In the genomic region with DNA sequence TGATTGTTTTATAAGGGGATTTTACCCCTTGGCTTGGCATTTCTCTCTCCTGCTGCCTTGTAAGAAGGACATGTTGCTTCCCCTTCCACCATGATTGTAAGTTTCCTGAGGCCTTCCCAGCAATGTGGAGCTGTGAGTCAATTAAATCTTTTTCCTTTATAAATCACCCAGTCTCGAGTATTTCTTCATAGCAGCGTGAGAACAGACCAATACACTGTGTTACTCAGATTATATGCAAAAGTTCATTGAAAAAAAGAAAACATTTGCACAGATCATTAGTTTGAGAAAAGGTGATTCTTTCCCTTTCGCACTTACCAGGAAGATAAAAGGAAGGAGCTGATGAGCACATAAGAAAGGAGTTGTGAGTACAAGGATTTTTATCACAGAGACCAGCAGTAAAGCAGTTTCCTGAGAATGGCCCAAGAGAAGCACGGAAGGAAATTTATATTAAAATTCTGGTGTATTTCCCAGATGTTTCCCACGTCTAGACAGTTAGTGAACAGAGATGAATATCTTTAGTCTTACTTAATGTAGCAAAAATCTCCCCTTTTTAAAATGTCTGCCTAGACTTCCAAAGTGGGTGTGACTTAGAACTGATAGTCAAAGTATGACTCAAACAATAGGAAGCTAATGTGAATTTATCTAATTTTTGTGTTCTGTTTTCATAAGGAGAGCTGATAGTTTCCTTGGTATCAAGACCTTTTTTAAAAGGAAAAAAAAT, we compare ENCODE assay signal across 20 cellular contexts.
"Had no signal": no experiment of that assay in that cellular context is flagged by ENCODE, and none has a peak within 500 bp of the region (broad histone marks: within the 10 kb centered on the region; RNA-seq: fewer than 3 reads in every experiment).

No MANE protein-coding gene starts in this region.

- FAIRE-seq: keratinocyte, pancreas had no signal

- H3K9me3 ChIP-seq: breast epithelium, esophagus squamous epithelium, pancreas, upper lobe of right lung had no signal

- H3K36me3 ChIP-seq: breast epithelium, esophagus squamous epithelium, pancreas, spleen, upper lobe of right lung had no signal

- H3K4me3 ChIP-seq: breast epithelium, esophagus squamous epithelium, pancreas, spleen, upper lobe of right lung had no signal

- H3K27ac ChIP-seq: breast epithelium, esophagus squamous epithelium, pancreas, spleen, upper lobe of right lung had no signal

- DNase-seq: activated B cell treated with CpG ODN at 0.5 μM for 24 hours; activated CD4-positive, alpha-beta T cell treated with anti-CD3 and anti-CD28 coated beads, Interleukin-2, amount 10 ng/mL, durations not matched to agents 24 days and 14 days; activated CD8-positive, alpha-beta T cell treated with anti-CD3 and anti-CD28 coated beads, Interleukin-2, amount 10 ng/mL, durations not matched to agents 7 days and 5 days; activated naive CD4-positive, alpha-beta T cell treated with anti-CD3 and anti-CD28 coated beads for 36 hours; activated T-cell treated with anti-CD3 and anti-CD28 coated beads, Interleukin-2, amount 50 U/mL, for 24 hours; aorta; cerebellar nuclear complex; effector CD8-positive, alpha-beta T cell; esophagus squamous epithelium; foreskin fibroblast; glutamatergic neuron; hypothalamus; pancreas; spleen; stimulated activated naive CD4-positive, alpha-beta T cell; SW 1271; T-helper 2 cell; upper lobe of right lung had no signal

- H3K27me3 ChIP-seq: breast epithelium, esophagus squamous epithelium, pancreas, spleen, upper lobe of right lung had no signal

- H3K4me1 ChIP-seq: breast epithelium, esophagus squamous epithelium, pancreas, spleen, upper lobe of right lung had no signal
